Comparison of ENCODE assay signal across 10 cellular contexts in the genomic region with DNA sequence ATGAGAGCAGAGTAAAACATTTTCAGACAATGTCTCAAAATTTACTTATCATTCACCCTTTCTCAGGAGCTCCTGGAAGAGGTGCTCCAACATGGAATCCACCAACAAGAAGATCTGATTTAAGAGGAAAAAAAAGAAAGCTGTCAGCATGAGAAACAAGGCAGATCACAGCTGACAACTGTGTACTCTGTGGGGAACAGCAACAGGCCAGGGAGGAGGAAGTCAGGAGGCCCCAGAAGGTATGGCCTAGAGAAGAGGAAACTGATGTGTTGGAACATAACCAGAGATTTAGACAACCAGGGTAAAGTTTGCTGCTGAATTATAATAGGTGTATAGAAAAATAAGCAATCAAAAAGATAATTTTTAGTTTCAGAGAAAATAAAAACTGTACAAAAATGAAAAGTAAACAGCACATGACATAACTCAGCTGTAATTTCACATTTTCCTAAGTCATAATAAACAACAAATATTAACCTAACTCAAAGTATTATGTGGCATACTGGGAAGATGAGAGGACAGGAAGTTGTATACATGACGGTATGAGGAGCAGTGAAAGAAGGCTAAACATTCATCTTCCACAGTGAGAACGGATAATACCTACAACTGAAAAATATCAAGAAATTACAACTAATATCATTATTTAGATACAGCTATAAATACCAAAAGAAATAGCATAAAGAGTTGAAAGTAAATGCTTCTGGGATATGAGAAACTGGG.
A peak's percentile ranks its signal among the peaks of the same experiment; 100 is the strongest.
DNase-seq lines count a peak whose midpoint lies in the region; ATAC-seq and TF ChIP-seq lines count a peak whose summit lies in the region.
"Had no signal": no experiment of that assay in that cellular context is flagged by ENCODE, and none has a peak within 500 bp of the region (broad histone marks: within the 10 kb centered on the region; RNA-seq: fewer than 3 reads in every experiment).

No MANE protein-coding gene starts in this region.

- TF ChIP-seq CTCF in gastroesophageal sphincter (IDR thresholded peaks at IDR 0.05), result no peak

- DNase-seq in stimulated activated naive CD8-positive, alpha-beta T cell treated with anti-CD3 and anti-CD28 coated beads, Interleukin-15, Interleukin-2, amounts not matched to agents 100 U/mL and 50 U/mL, for 24 hours, result no peak
- DNase-seq in SJCRH30 (peak; percentile 22 to 44), dermis microvascular lymphatic vessel endothelial cell (ENCODE audit: low read depth in 2 of 2) (peak; percentile 37 to 83), hypothalamus (lab: John Stamatoyannopoulos, UW) (no peak), substantia nigra (lab: John Stamatoyannopoulos, UW) (no peak)
- DNase-seq: activated CD4-positive, CD25-positive, alpha-beta regulatory T cell treated with anti-CD3 and anti-CD28 coated beads, Interleukin-2, amount 50 U/mL, for 72 hours; left ventricle myocardium inferior had no signal

- no peak overlapping the region for H3K4me3 Mint-ChIP-seq in stimulated activated naive CD8-positive, alpha-beta T cell treated with anti-CD3 and anti-CD28 coated beads, Interleukin-15, Interleukin-2, amounts not matched to agents 100 ng/mL and 50 ng/mL, for 24 hours

- no peak overlapping the region for H3K4me3 ChIP-seq in SJCRH30
- no peak overlapping the region for H3K4me3 ChIP-seq in gastroesophageal sphincter
- H3K4me3 ChIP-seq: left ventricle myocardium inferior had no signal

- H3K36me3 ChIP-seq in SJCRH30 (peaks cover 69% of the 10 kb centered on the region), gastroesophageal sphincter (peaks cover 0 to 56% of the 10 kb centered on the region in 2 donors)

- H3K9me3 Mint-ChIP-seq in stimulated activated naive CD8-positive, alpha-beta T cell treated with anti-CD3 and anti-CD28 coated beads, Interleukin-15, Interleukin-2, amounts not matched to agents 100 ng/mL and 50 ng/mL, for 24 hours, result no peaks in the 10 kb centered on the region

- peaks cover 56% of the 10 kb centered on the region for H3K36me3 Mint-ChIP-seq in stimulated activated naive CD8-positive, alpha-beta T cell treated with anti-CD3 and anti-CD28 coated beads, Interleukin-15, Interleukin-2, amounts not matched to agents 100 ng/mL and 50 ng/mL, for 24 hours (ENCODE audit: low read depth)

- no peaks in the 10 kb centered on the region for H3K27me3 Mint-ChIP-seq in stimulated activated naive CD8-positive, alpha-beta T cell treated with anti-CD3 and anti-CD28 coated beads, Interleukin-15, Interleukin-2, amounts not matched to agents 100 ng/mL and 50 ng/mL, for 24 hours

- no peaks in the 10 kb centered on the region for H3K27me3 ChIP-seq in SJCRH30
- no peaks in the 10 kb centered on the region for H3K27me3 ChIP-seq in gastroesophageal sphincter

- H3K27ac ChIP-seq in SJCRH30, result no peak overlapping the region
- no peak overlapping the region for H3K27ac ChIP-seq in gastroesophageal sphincter
- no peak overlapping the region for H3K27ac ChIP-seq in substantia nigra (ENCODE audit: low read depth, low read length, poor library complexity, severe bottlenecking)
- H3K27ac ChIP-seq: left ventricle myocardium inferior had no signal

- H3K4me1 ChIP-seq in SJCRH30 (peaks cover 36% of the 10 kb centered on the region), gastroesophageal sphincter (peaks cover 0 to 17% (median 9%) of the 10 kb centered on the region in 3 donors)

- H3K4me1 Mint-ChIP-seq in stimulated activated naive CD8-positive, alpha-beta T cell treated with anti-CD3 and anti-CD28 coated beads, Interleukin-15, Interleukin-2, amounts not matched to agents 100 ng/mL and 50 ng/mL, for 24 hours (ENCODE audit: low read depth), result peaks cover 16% of the 10 kb centered on the region

- TF ChIP-seq POLR2A in gastroesophageal sphincter (IDR thresholded peaks at IDR 0.05), result no peak

- ATAC-seq in stimulated activated naive CD8-positive, alpha-beta T cell treated with anti-CD3 and anti-CD28 coated beads, Interleukin-15, Interleukin-2, amounts not matched to agents 100 U/mL and 50 U/mL, for 24 hours, result no peak
- ATAC-seq in GM19023 (IDR thresholded peaks at IDR 0.05; ENCODE audit: unreplicated experiment), result no peak
- ATAC-seq in gastroesophageal sphincter, result no peak

- WGBS in gastroesophageal sphincter (ENCODE audit: low coverage in 1 of 2), 2 donors, result 77 to 94% methylated on average over 2 of the region's 2 CpGs

- TF ChIP-seq EP300 in gastroesophageal sphincter (IDR thresholded peaks at IDR 0.05), result no peak

- H3K27ac Mint-ChIP-seq in stimulated activated naive CD8-positive, alpha-beta T cell treated with anti-CD3 and anti-CD28 coated beads, Interleukin-15, Interleukin-2, amounts not matched to agents 100 ng/mL and 50 ng/mL, for 24 hours, result peak overlapping the region; percentile 77

- H3K9me3 ChIP-seq in SJCRH30 (replicated peaks) (no peaks in the 10 kb centered on the region), gastroesophageal sphincter (no peaks in the 10 kb centered on the region)

Comparison
In these comparisons a context has a peak if more than half of its experiments do, and no peak if none do; other contexts are left out.
1. DNase-seq: peak in SJCRH30 (2 of 2) and dermis microvascular lymphatic vessel endothelial cell (2 of 2); none in stimulated activated naive CD8-positive, alpha-beta T cell treated with anti-CD3 and anti-CD28 coated beads, Interleukin-15, Interleukin-2, amounts not matched to agents 100 U/mL and 50 U/mL, for 24 hours (single experiment), hypothalamus (0 of 51) and substantia nigra (0 of 49).